In the genomic region with DNA sequence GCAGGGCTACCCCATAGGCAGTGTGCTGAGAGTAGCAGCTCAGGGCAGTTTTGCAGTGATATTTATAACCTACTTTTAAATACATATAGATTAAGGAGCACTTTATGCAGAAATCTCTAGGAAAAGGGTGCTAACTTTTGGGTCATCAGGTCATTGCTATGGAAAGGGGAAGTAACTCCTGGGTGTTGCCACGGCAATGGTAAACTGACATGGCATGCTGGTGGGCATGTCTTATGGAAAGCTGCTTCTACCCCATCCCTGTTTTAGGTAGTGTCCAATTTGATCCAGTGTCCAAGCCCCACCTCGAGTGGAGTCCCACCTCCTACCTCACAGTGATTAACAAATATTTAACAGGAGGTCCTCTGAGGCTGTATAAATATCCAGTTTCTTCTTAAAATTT, we compare ENCODE assay signal across 33 cellular contexts.
"Had no signal": no experiment of that assay in that cellular context is flagged by ENCODE, and none has a peak within 500 bp of the region (broad histone marks: within the 10 kb centered on the region; RNA-seq: fewer than 3 reads in every experiment).

No MANE protein-coding gene starts in this region.

- H3K9me3 Mint-ChIP-seq: activated naive CD4-positive, alpha-beta T cell treated with anti-CD3 and anti-CD28 coated beads, Interleukin-2, amount 10 ng/mL, durations not matched to agents 7 days and 5 days; activated naive CD8-positive, alpha-beta T cell treated with anti-CD3 and anti-CD28 coated beads, Interleukin-2, amount 10 ng/mL, durations not matched to agents 7 days and 5 days; activated T-cell treated with anti-CD3 and anti-CD28 coated beads, Interleukin-2, amount 50 U/mL, for 24 hours; stimulated activated effector memory CD8-positive, alpha-beta T cell treated with anti-CD3 and anti-CD28 coated beads, Interleukin-12 subunit alpha, Interleukin-12 subunit beta, amount 100 ng/mL, for 72 hours; stimulated activated naive CD8-positive, alpha-beta T cell treated with anti-CD3 and anti-CD28 coated beads, Interleukin-15, Interleukin-2, amounts not matched to agents 100 ng/mL and 50 ng/mL, for 24 hours; type B pancreatic cell had no signal

- H3K36me3 ChIP-seq: ascending aorta, cardiac muscle cell, colonic mucosa, gastrocnemius medialis, sigmoid colon, thoracic aorta, vagina, WERI-Rb-1 had no signal

- ATAC-seq: activated CD4-positive, CD25-positive, alpha-beta regulatory T cell treated with anti-CD3 and anti-CD28 coated beads, Interleukin-2, amount 50 U/mL, for 24 hours; gastrocnemius medialis; left cardiac atrium; naive thymus-derived CD4-positive, alpha-beta T cell; psoas muscle; stimulated activated effector memory CD8-positive, alpha-beta T cell treated with anti-CD3 and anti-CD28 coated beads, Interleukin-12 subunit alpha, Interleukin-12 subunit beta, amount 100 ng/mL, for 72 hours had no signal

- H3K36me3 Mint-ChIP-seq: activated naive CD4-positive, alpha-beta T cell treated with anti-CD3 and anti-CD28 coated beads, Interleukin-2, amount 10 ng/mL, durations not matched to agents 7 days and 5 days; activated naive CD8-positive, alpha-beta T cell treated with anti-CD3 and anti-CD28 coated beads, Interleukin-2, amount 10 ng/mL, durations not matched to agents 7 days and 5 days; brain; memory B cell; naive thymus-derived CD4-positive, alpha-beta T cell; stimulated activated effector memory CD8-positive, alpha-beta T cell treated with anti-CD3 and anti-CD28 coated beads, Interleukin-12 subunit alpha, Interleukin-12 subunit beta, amount 100 ng/mL, for 72 hours; type B pancreatic cell had no signal

- DNase-seq: activated CD4-positive, alpha-beta T cell treated with anti-CD3 and anti-CD28 coated beads for 48 hours; activated CD4-positive, alpha-beta T cell treated with anti-CD3 and anti-CD28 coated beads, Interleukin-2, amount 50 U/mL, for 48 hours; activated CD8-positive, alpha-beta memory T cell treated with anti-CD3 and anti-CD28 coated beads, Interleukin-2, amount 50 U/mL, for 48 hours; activated gamma-delta T cell; activated naive CD4-positive, alpha-beta T cell treated with anti-CD3 and anti-CD28 coated beads, Interleukin-2, amount 10 ng/mL, durations not matched to agents 7 days and 5 days; activated naive CD8-positive, alpha-beta T cell treated with anti-CD3 and anti-CD28 coated beads, Interleukin-2, amount 10 ng/mL, durations not matched to agents 7 days and 5 days; activated T-cell treated with anti-CD3 and anti-CD28 coated beads, Interleukin-2, amount 50 U/mL, for 24 hours; cerebellar nuclear complex; colonic mucosa; effector CD8-positive, alpha-beta T cell; erythroblast; gastrocnemius medialis; left cardiac atrium; midbrain; naive thymus-derived CD4-positive, alpha-beta T cell; psoas muscle; sigmoid colon; small intestine; stimulated activated CD4-positive, alpha-beta T cell treated with anti-CD3 and anti-CD28 coated beads, Interleukin-4, amount 100 ng/mL, for 24 hours; T-helper 2 cell; WERI-Rb-1 had no signal

- H3K79me2 ChIP-seq: hepatocyte, parathyroid adenoma had no signal

- H3K9ac ChIP-seq: parathyroid adenoma had no signal

- H3K4me1 Mint-ChIP-seq: activated naive CD4-positive, alpha-beta T cell treated with anti-CD3 and anti-CD28 coated beads, Interleukin-2, amount 10 ng/mL, durations not matched to agents 7 days and 5 days; activated naive CD8-positive, alpha-beta T cell treated with anti-CD3 and anti-CD28 coated beads, Interleukin-2, amount 10 ng/mL, durations not matched to agents 7 days and 5 days; brain; memory B cell; naive thymus-derived CD4-positive, alpha-beta T cell; stimulated activated effector memory CD8-positive, alpha-beta T cell treated with anti-CD3 and anti-CD28 coated beads, Interleukin-12 subunit alpha, Interleukin-12 subunit beta, amount 100 ng/mL, for 72 hours had no signal

- H3K27ac ChIP-seq: ascending aorta, cardiac muscle cell, colonic mucosa, gastrocnemius medialis, hepatocyte, parathyroid adenoma, psoas muscle, sigmoid colon, thoracic aorta, vagina, WERI-Rb-1 had no signal

- H2AFZ ChIP-seq: hepatocyte, parathyroid adenoma had no signal

- H3K4me1 ChIP-seq: ascending aorta, colonic mucosa, gastrocnemius medialis, parathyroid adenoma, psoas muscle, vagina had no signal

- H3K4me3 ChIP-seq: ascending aorta, cardiac muscle cell, colonic mucosa, gastrocnemius medialis, hepatocyte, psoas muscle, sigmoid colon, thoracic aorta, vagina had no signal

- H3K4me3 Mint-ChIP-seq: activated naive CD4-positive, alpha-beta T cell treated with anti-CD3 and anti-CD28 coated beads, Interleukin-2, amount 10 ng/mL, durations not matched to agents 7 days and 5 days; activated naive CD8-positive, alpha-beta T cell treated with anti-CD3 and anti-CD28 coated beads, Interleukin-2, amount 10 ng/mL, durations not matched to agents 7 days and 5 days; activated T-cell treated with anti-CD3 and anti-CD28 coated beads, Interleukin-2, amount 50 U/mL, for 24 hours; brain; memory B cell; naive thymus-derived CD4-positive, alpha-beta T cell; stimulated activated effector memory CD8-positive, alpha-beta T cell treated with anti-CD3 and anti-CD28 coated beads, Interleukin-12 subunit alpha, Interleukin-12 subunit beta, amount 100 ng/mL, for 72 hours; stimulated activated naive CD8-positive, alpha-beta T cell treated with anti-CD3 and anti-CD28 coated beads, Interleukin-15, Interleukin-2, amounts not matched to agents 100 ng/mL and 50 ng/mL, for 24 hours; type B pancreatic cell had no signal

- H3K27ac Mint-ChIP-seq: activated naive CD4-positive, alpha-beta T cell treated with anti-CD3 and anti-CD28 coated beads, Interleukin-2, amount 10 ng/mL, durations not matched to agents 7 days and 5 days; activated naive CD8-positive, alpha-beta T cell treated with anti-CD3 and anti-CD28 coated beads, Interleukin-2, amount 10 ng/mL, durations not matched to agents 7 days and 5 days; activated T-cell treated with anti-CD3 and anti-CD28 coated beads, Interleukin-2, amount 50 U/mL, for 24 hours; brain; memory B cell; naive thymus-derived CD4-positive, alpha-beta T cell; stimulated activated effector memory CD8-positive, alpha-beta T cell treated with anti-CD3 and anti-CD28 coated beads, Interleukin-12 subunit alpha, Interleukin-12 subunit beta, amount 100 ng/mL, for 72 hours; stimulated activated naive CD8-positive, alpha-beta T cell treated with anti-CD3 and anti-CD28 coated beads, Interleukin-15, Interleukin-2, amounts not matched to agents 100 ng/mL and 50 ng/mL, for 24 hours; type B pancreatic cell had no signal

- H3K4me2 ChIP-seq: hepatocyte had no signal

- H3K9me3 ChIP-seq: ascending aorta, colonic mucosa, gastrocnemius medialis, psoas muscle, sigmoid colon, thoracic aorta, vagina had no signal

- H3K27me3 ChIP-seq: ascending aorta, colonic mucosa, hepatocyte, sigmoid colon, vagina had no signal
